ENCODE assay signal across 8 cellular contexts in genomic region chr6:21586760-21587181, GRCh38. TPM values are rescaled to one million over a fixed set of nuclear protein-coding genes. Genes with fewer than 3 reads are reported as not detected.
DNase-seq lines count a peak whose midpoint lies in the region; ATAC-seq and TF ChIP-seq lines count a peak whose summit lies in the region.

No MANE protein-coding gene starts in this region.

- H3K4me3 ChIP-seq in iPS-18a (ENCODE audit: low read length), result peak overlapping the region; percentile 78

- H3K9me3 Mint-ChIP-seq in activated naive CD8-positive, alpha-beta T cell treated with anti-CD3 and anti-CD28 coated beads for 36 hours, result peaks cover 10% of the 10 kb centered on the region
- H3K9me3 Mint-ChIP-seq in stimulated activated naive B cell treated with anti-CD40 and anti-IgM and Interleukin-4, amounts not matched to agents 10 μg/mL and 1 μg/mL and 100 μg/mL, for 72 hours, result peaks cover 0 to 7% of the 10 kb centered on the region in 2 donors

- peak overlapping the region; percentile 45 for H3K9ac ChIP-seq in iPS-18a (ENCODE audit: low read length)

- peaks cover 2% of the 10 kb centered on the region for H3K36me3 Mint-ChIP-seq in activated naive CD8-positive, alpha-beta T cell treated with anti-CD3 and anti-CD28 coated beads for 36 hours
- peaks cover 0 to 3% of the 10 kb centered on the region in 2 donors for H3K36me3 Mint-ChIP-seq in stimulated activated naive B cell treated with anti-CD40 and anti-IgM and Interleukin-4, amounts not matched to agents 10 μg/mL and 1 μg/mL and 100 μg/mL, for 72 hours

- H3K27ac ChIP-seq in iPS-18a (ENCODE audit: low read length), result no peak overlapping the region

- no peaks in the 10 kb centered on the region for H3K36me3 ChIP-seq in iPS-18a (ENCODE audit: control insufficient read depth, low read depth, low read length)

- H3K4me1 Mint-ChIP-seq in activated naive CD8-positive, alpha-beta T cell treated with anti-CD3 and anti-CD28 coated beads for 36 hours, result peaks cover 7% of the 10 kb centered on the region
- peaks cover 10 to 20% of the 10 kb centered on the region in 2 donors for H3K4me1 Mint-ChIP-seq in stimulated activated naive B cell treated with anti-CD40 and anti-IgM and Interleukin-4, amounts not matched to agents 10 μg/mL and 1 μg/mL and 100 μg/mL, for 72 hours

- H3K27ac Mint-ChIP-seq in activated naive CD8-positive, alpha-beta T cell treated with anti-CD3 and anti-CD28 coated beads for 36 hours, result no peak overlapping the region
- peak overlapping the region; percentile 76 for H3K27ac Mint-ChIP-seq in stimulated activated naive B cell treated with anti-CD40 and anti-IgM and Interleukin-4, amounts not matched to agents 10 μg/mL and 1 μg/mL and 100 μg/mL, for 72 hours

- H3K4me1 ChIP-seq in iPS-18a (ENCODE audit: control insufficient read depth, low read depth, low read length), result peaks cover 4% of the 10 kb centered on the region

- no peak for DNase-seq in activated naive CD8-positive, alpha-beta T cell treated with anti-CD3 and anti-CD28 coated beads for 36 hours
- peak; percentile 5 for DNase-seq in stimulated activated naive B cell treated with anti-CD40 and anti-IgM and Interleukin-4, amounts not matched to agents 10 μg/mL and 1 μg/mL and 100 μg/mL, for 72 hours
- DNase-seq in GM10266 (ENCODE audit: extremely low spot score) (no peak), OCI-M2 (lab: John Stamatoyannopoulos, UW; ENCODE audit: unreplicated experiment) (no peak)
- no peak for DNase-seq in stimulated activated CD4-positive, alpha-beta T cell treated with anti-CD3 and anti-CD28 coated beads, Interleukin-1b, Interleukin-23, amount 100 ng/mL, for 48 hours

- no peak for TF ChIP-seq CTCF in GM10266 (IDR thresholded peaks at IDR 0.05; ENCODE audit: control insufficient read depth, insufficient read depth, low read depth, missing control alignments)

- peaks cover 23% of the 10 kb centered on the region for H3K27me3 ChIP-seq in iPS-18a (ENCODE audit: control insufficient read depth, insufficient read depth, low read length)

- peak overlapping the region; percentile 83 for H3K4me3 Mint-ChIP-seq in activated naive CD8-positive, alpha-beta T cell treated with anti-CD3 and anti-CD28 coated beads for 36 hours
- H3K4me3 Mint-ChIP-seq in stimulated activated naive B cell treated with anti-CD40 and anti-IgM and Interleukin-4, amounts not matched to agents 10 μg/mL and 1 μg/mL and 100 μg/mL, for 72 hours, result peak overlapping the region; percentile 86 to 92

- ATAC-seq in GM18502 (IDR thresholded peaks at IDR 0.05; ENCODE audit: poor library complexity, unreplicated experiment) (peak; percentile 9), HG03066 (IDR thresholded peaks at IDR 0.05; ENCODE audit: low read depth, unreplicated experiment) (peak; percentile 3)
- peak; percentile 6 to 15 for ATAC-seq in stimulated activated naive B cell treated with anti-CD40 and anti-IgM and Interleukin-4, amounts not matched to agents 10 μg/mL and 1 μg/mL and 100 μg/mL, for 72 hours (replicated peaks)

- peaks cover 42% of the 10 kb centered on the region for H3K27me3 Mint-ChIP-seq in activated naive CD8-positive, alpha-beta T cell treated with anti-CD3 and anti-CD28 coated beads for 36 hours
- H3K27me3 Mint-ChIP-seq in stimulated activated naive B cell treated with anti-CD40 and anti-IgM and Interleukin-4, amounts not matched to agents 10 μg/mL and 1 μg/mL and 100 μg/mL, for 72 hours, result peaks cover 4 to 10% of the 10 kb centered on the region in 2 donors

- H3K9me3 ChIP-seq in iPS-18a (ENCODE audit: control insufficient read depth, low read depth, low read length), result no peaks in the 10 kb centered on the region

RNA-seq across cellular contexts. Expression of gene SOX4, which starts 6.8 kb away (rescaled TPM):
- total RNA-seq in activated naive CD8-positive, alpha-beta T cell treated with anti-CD3 and anti-CD28 coated beads for 36 hours, result under 1 TPM; 0.54 to 0.70 TPM
